Comparison of ENCODE assay signal across 1 cellular context in genomic region chr13:60221581-60221980, GRCh38.
TF ChIP-seq lines count a peak whose summit lies in the region.

No MANE protein-coding gene starts in this region.

TF ChIP-seq in GM23338, 12 proteins besides CTCF, POLR2A, EP300 and RAD21 (continued from another document):
- TF ChIP-seq ZNF462 (CRISPR knock-in tag; IDR thresholded peaks at IDR 0.05), result no peak
- no peak for TF ChIP-seq JUNB (IDR thresholded peaks at IDR 0.05; ENCODE audit: unreplicated experiment)
- no peak for TF ChIP-seq CREB1 (CRISPR knock-in tag; IDR thresholded peaks at IDR 0.05; ENCODE audit: low read depth)
